Comparison of ENCODE assay signal across 1 cellular context in the genomic region with DNA sequence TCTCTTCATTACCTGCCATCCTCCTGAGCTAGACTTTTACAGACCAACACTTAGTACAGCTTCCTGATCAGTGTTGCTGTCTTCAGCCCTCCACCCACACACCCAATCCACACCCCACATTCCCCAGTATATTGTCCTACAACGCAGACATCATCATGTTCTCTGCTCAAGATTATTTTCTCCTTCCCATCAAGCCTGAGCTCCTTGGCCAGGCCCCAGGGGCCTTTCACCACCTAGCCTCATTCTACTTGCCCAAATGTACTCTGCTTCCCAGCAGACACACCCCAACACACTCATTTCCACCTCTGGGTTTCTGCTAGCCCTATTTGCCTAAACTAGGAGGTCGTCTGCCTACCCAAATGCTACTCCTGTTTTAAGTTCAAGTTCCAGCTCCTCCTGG.
A peak's percentile ranks its signal among the peaks of the same experiment; 100 is the strongest.
TF ChIP-seq lines count a peak whose summit lies in the region.

No MANE protein-coding gene starts in this region.

TF ChIP-seq in GM12878, 131 proteins besides CTCF, POLR2A, EP300 and RAD21 (continued from another document):
- TF ChIP-seq SKIL (IDR thresholded peaks at IDR 0.05; ENCODE audit: low read depth, poor library complexity, severe bottlenecking) (no peak), BCLAF1 (IDR thresholded peaks at IDR 0.05) (no peak), HDGF (IDR thresholded peaks at IDR 0.05) (peak; percentile 62; the same call in 1 of the 2 replicates), BRCA1 (IDR thresholded peaks at IDR 0.05; ENCODE audit: low read depth, low read length) (no peak), NBN (IDR thresholded peaks at IDR 0.05) (0 out of 2 replicates have a peak, but pooled peaks have one; percentile 13), SUZ12 (IDR thresholded peaks at IDR 0.05; ENCODE audit: unreplicated experiment) (no peak), RCOR1 (conservative IDR thresholded peaks at IDR 0.05; ENCODE audit: low read depth, low read length) (no peak), MXI1 (IDR thresholded peaks at IDR 0.05; ENCODE audit: low read depth, low read length) (no peak), CHD4 (IDR thresholded peaks at IDR 0.05) (no peak)
